Comparison of ENCODE assay signal across 1 cellular context in genomic region chr22:25745341-25746011, GRCh38.
TF ChIP-seq lines count a peak whose summit lies in the region.

No MANE protein-coding gene starts in this region.

TF ChIP-seq in HepG2, 621 proteins besides CTCF, POLR2A, EP300 and RAD21 (continued from another document):
- TF ChIP-seq, protein P1, sequence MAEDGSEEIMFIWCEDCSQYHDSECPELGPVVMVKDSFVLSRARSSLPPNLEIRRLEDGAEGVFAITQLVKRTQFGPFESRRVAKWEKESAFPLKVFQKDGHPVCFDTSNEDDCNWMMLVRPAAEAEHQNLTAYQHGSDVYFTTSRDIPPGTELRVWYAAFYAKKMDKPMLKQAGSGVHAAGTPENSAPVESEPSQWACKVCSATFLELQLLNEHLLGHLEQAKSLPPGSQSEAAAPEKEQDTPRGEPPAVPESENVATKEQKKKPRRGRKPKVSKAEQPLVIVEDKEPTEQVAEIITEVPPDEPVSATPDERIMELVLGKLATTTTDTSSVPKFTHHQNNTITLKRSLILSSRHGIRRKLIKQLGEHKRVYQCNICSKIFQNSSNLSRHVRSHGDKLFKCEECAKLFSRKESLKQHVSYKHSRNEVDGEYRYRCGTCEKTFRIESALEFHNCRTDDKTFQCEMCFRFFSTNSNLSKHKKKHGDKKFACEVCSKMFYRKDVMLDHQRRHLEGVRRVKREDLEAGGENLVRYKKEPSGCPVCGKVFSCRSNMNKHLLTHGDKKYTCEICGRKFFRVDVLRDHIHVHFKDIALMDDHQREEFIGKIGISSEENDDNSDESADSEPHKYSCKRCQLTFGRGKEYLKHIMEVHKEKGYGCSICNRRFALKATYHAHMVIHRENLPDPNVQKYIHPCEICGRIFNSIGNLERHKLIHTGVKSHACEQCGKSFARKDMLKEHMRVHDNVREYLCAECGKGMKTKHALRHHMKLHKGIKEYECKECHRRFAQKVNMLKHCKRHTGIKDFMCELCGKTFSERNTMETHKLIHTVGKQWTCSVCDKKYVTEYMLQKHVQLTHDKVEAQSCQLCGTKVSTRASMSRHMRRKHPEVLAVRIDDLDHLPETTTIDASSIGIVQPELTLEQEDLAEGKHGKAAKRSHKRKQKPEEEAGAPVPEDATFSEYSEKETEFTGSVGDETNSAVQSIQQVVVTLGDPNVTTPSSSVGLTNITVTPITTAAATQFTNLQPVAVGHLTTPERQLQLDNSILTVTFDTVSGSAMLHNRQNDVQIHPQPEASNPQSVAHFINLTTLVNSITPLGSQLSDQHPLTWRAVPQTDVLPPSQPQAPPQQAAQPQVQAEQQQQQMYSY (CRISPR knock-in tag; IDR thresholded peaks at IDR 0.05) = no peak
- TF ChIP-seq, protein P2, sequence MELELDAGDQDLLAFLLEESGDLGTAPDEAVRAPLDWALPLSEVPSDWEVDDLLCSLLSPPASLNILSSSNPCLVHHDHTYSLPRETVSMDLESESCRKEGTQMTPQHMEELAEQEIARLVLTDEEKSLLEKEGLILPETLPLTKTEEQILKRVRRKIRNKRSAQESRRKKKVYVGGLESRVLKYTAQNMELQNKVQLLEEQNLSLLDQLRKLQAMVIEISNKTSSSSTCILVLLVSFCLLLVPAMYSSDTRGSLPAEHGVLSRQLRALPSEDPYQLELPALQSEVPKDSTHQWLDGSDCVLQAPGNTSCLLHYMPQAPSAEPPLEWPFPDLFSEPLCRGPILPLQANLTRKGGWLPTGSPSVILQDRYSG (CRISPR knock-in tag; IDR thresholded peaks at IDR 0.05) = no peak
- TF ChIP-seq ZNF746 (CRISPR knock-in tag; IDR thresholded peaks at IDR 0.05) = no peak
TF ChIP-seq in HepG2: peak in this region for 0.
